ENCODE assay signal across 9 cellular contexts in genomic region chr6:158708239-158708638, GRCh38. TPM values are rescaled to one million over a fixed set of nuclear protein-coding genes. Genes with fewer than 3 reads are reported as not detected.
DNase-seq lines count a peak whose midpoint lies in the region; ATAC-seq and TF ChIP-seq lines count a peak whose summit lies in the region.
"Had no signal": no experiment of that assay in that cellular context is flagged by ENCODE, and none has a peak within 500 bp of the region (broad histone marks: within the 10 kb centered on the region; RNA-seq: fewer than 3 reads in every experiment).

No MANE protein-coding gene starts in this region.

- no peaks in the 10 kb centered on the region for H3K9me3 ChIP-seq in ascending aorta
- no peaks in the 10 kb centered on the region for H3K9me3 ChIP-seq in left ventricle myocardium inferior (replicated peaks)
- no peaks in the 10 kb centered on the region for H3K9me3 ChIP-seq in WERI-Rb-1 (ENCODE audit: severe bottlenecking)

- peaks cover 19% of the 10 kb centered on the region for H3K36me3 Mint-ChIP-seq in Calu3 (ENCODE audit: insufficient read depth, unreplicated experiment)
- H3K36me3 Mint-ChIP-seq in activated CD4-positive, alpha-beta memory T cell treated with anti-CD3 and anti-CD28 coated beads, Interleukin-2, amount 10 ng/mL, durations not matched to agents 7 days and 5 days (ENCODE audit: low read depth): peaks cover 49% of the 10 kb centered on the region

- H3K4me1 ChIP-seq in ascending aorta (peaks cover 9 to 28% of the 10 kb centered on the region in 2 donors), left ventricle myocardium inferior (peaks cover 49% of the 10 kb centered on the region)

- peak overlapping the region; percentile 75 for H3K4me3 Mint-ChIP-seq in Calu3 (ENCODE audit: low read depth, unreplicated experiment)
- H3K4me3 Mint-ChIP-seq in activated CD4-positive, alpha-beta memory T cell treated with anti-CD3 and anti-CD28 coated beads, Interleukin-2, amount 10 ng/mL, durations not matched to agents 7 days and 5 days: no peak overlapping the region
- H3K4me3 Mint-ChIP-seq: activated CD8-positive, alpha-beta T cell treated with anti-CD3 and anti-CD28 coated beads, Interleukin-2, amount 10 ng/mL, durations not matched to agents 7 days and 5 days had no signal

- ATAC-seq in HG02678 (IDR thresholded peaks at IDR 0.05; ENCODE audit: unreplicated experiment): no peak
- ATAC-seq: activated CD8-positive, alpha-beta T cell treated with anti-CD3 and anti-CD28 coated beads, Interleukin-2, amount 10 ng/mL, durations not matched to agents 7 days and 5 days had no signal

- H3K36me3 ChIP-seq in ascending aorta (no peaks in the 10 kb centered on the region), left ventricle myocardium inferior (no peaks in the 10 kb centered on the region), WERI-Rb-1 (no peaks in the 10 kb centered on the region)

- intact Hi-C loops in Calu3 (cut with micrococcal nuclease; ENCODE audit: unreplicated experiment): loop anchor here (5.0 to 10.0 kb wide), 4 partner anchors 44 to 424 kb away; no protein-coding TSS in a partner anchor
- intact Hi-C loops in ascending aorta (cut with DNase I): loop anchor here (5.0 kb wide), 3 partner anchors 54 to 289 kb away; no protein-coding TSS in a partner anchor
- intact Hi-C loops in left ventricle myocardium inferior (cut with micrococcal nuclease): loop anchor here (5.0 to 10.0 kb wide), 3 partner anchors 87 to 264 kb away; no protein-coding TSS in a partner anchor

- CTCF ChIA-PET in Calu3 (lab: Charles Lee): interaction anchor here (1.9 to 2.1 kb wide), 2 partner anchors 10 to 48 kb away, joined by 6 to 7 read pairs; no protein-coding TSS in a partner anchor
- CTCF ChIA-PET in activated CD4-positive, alpha-beta memory T cell treated with anti-CD3 and anti-CD28 coated beads, Interleukin-2, amount 10 ng/mL, durations not matched to agents 7 days and 5 days (lab: Charles Lee): interaction anchor here (1.0 to 1.6 kb wide), 3 partner anchors 9 to 262 kb away, joined by 3 to 6 read pairs (median 4); no protein-coding TSS in a partner anchor

- TSS peak; percentile 59 for BruUV-seq in Calu3 (replicated peaks; lab: Mats Ljungman, UMichigan)

- TF ChIP-seq CTCF in Calu3 (IDR thresholded peaks at IDR 0.05; ENCODE audit: unreplicated experiment) (no peak), ascending aorta (IDR thresholded peaks at IDR 0.05) (peak in 1 of 3 experiments; percentile 5), left ventricle myocardium inferior (IDR thresholded peaks at IDR 0.05; ENCODE audit: borderline replicate concordance) (no peak), retinal pigment epithelial cell (conservative IDR thresholded peaks at IDR 0.05; ENCODE audit: low read depth, low read length) (peak; percentile 24), WERI-Rb-1 (IDR thresholded peaks at IDR 0.05; ENCODE audit: low read depth, low read length) (no peak)

- no peaks in the 10 kb centered on the region for H3K27me3 Mint-ChIP-seq in Calu3 (ENCODE audit: unreplicated experiment)
- no peaks in the 10 kb centered on the region for H3K27me3 Mint-ChIP-seq in activated CD4-positive, alpha-beta memory T cell treated with anti-CD3 and anti-CD28 coated beads, Interleukin-2, amount 10 ng/mL, durations not matched to agents 7 days and 5 days

- H3K27ac ChIP-seq in ascending aorta: peak overlapping the region; percentile 68 to 69
- peak overlapping the region; percentile 87 for H3K27ac ChIP-seq in left ventricle myocardium inferior (replicated peaks)
- H3K27ac ChIP-seq in WERI-Rb-1: no peak overlapping the region

- POLR2A ChIA-PET in activated CD4-positive, alpha-beta memory T cell treated with anti-CD3 and anti-CD28 coated beads, Interleukin-2, amount 10 ng/mL, durations not matched to agents 7 days and 5 days (lab: Charles Lee): no interaction called here

- no peaks in the 10 kb centered on the region for H3K9me3 Mint-ChIP-seq in Calu3 (ENCODE audit: low read depth, unreplicated experiment)
- H3K9me3 Mint-ChIP-seq in activated CD4-positive, alpha-beta memory T cell treated with anti-CD3 and anti-CD28 coated beads, Interleukin-2, amount 10 ng/mL, durations not matched to agents 7 days and 5 days: no peaks in the 10 kb centered on the region

- DNase-seq in Calu3: peak; percentile 42
- no peak for DNase-seq in ascending aorta (ENCODE audit: low spot score in 2 of 2)
- peak; percentile 66 for DNase-seq in left ventricle myocardium inferior
- no peak for DNase-seq in retinal pigment epithelial cell (ENCODE audit: low read depth)
- DNase-seq in WERI-Rb-1: no peak
- DNase-seq in activated CD4-positive, alpha-beta memory T cell treated with anti-CD3 and anti-CD28 coated beads, Interleukin-2, amount 10 ng/mL, durations not matched to agents 7 days and 5 days: no peak
- DNase-seq in RKO (ENCODE audit: low spot score): no peak
- DNase-seq: activated CD8-positive, alpha-beta T cell treated with anti-CD3 and anti-CD28 coated beads, Interleukin-2, amount 10 ng/mL, durations not matched to agents 7 days and 5 days had no signal

- peaks cover 69% of the 10 kb centered on the region for H3K4me1 Mint-ChIP-seq in Calu3 (ENCODE audit: low read depth, unreplicated experiment)
- H3K4me1 Mint-ChIP-seq in activated CD4-positive, alpha-beta memory T cell treated with anti-CD3 and anti-CD28 coated beads, Interleukin-2, amount 10 ng/mL, durations not matched to agents 7 days and 5 days: peaks cover 26% of the 10 kb centered on the region

- H3K27ac Mint-ChIP-seq in Calu3 (ENCODE audit: unreplicated experiment): peak overlapping the region; percentile 85
- H3K27ac Mint-ChIP-seq in activated CD4-positive, alpha-beta memory T cell treated with anti-CD3 and anti-CD28 coated beads, Interleukin-2, amount 10 ng/mL, durations not matched to agents 7 days and 5 days: no peak overlapping the region
- H3K27ac Mint-ChIP-seq: activated CD8-positive, alpha-beta T cell treated with anti-CD3 and anti-CD28 coated beads, Interleukin-2, amount 10 ng/mL, durations not matched to agents 7 days and 5 days had no signal

- H3K4me3 ChIP-seq in ascending aorta: peak overlapping the region; percentile 24 to 56
- peak overlapping the region; percentile 56 for H3K4me3 ChIP-seq in left ventricle myocardium inferior
- H3K4me3 ChIP-seq in retinal pigment epithelial cell (ENCODE audit: low read length): no peak overlapping the region
- H3K4me3 ChIP-seq in WERI-Rb-1 (ENCODE audit: low read depth, low read length): no peak overlapping the region

- H3K27me3 ChIP-seq in ascending aorta (no peaks in the 10 kb centered on the region), left ventricle myocardium inferior (ENCODE audit: low read depth) (no peaks in the 10 kb centered on the region), WERI-Rb-1 (ENCODE audit: insufficient read depth, low read depth, severe bottlenecking) (no peaks in the 10 kb centered on the region)

RNA-seq across cellular contexts. Expression of gene SYTL3, which starts 58.4 kb away (rescaled TPM):
- 14.2 and 15.0 TPM in 2 replicates for total RNA-seq in Calu3 (2022)
- total RNA-seq in ascending aorta: 4.7 TPM
- 11.2 TPM for total RNA-seq in left ventricle myocardium inferior
- 100 to 1,000 TPM; 133 to 135 TPM for total RNA-seq in activated CD4-positive, alpha-beta memory T cell treated with anti-CD3 and anti-CD28 coated beads, Interleukin-2, amount 10 ng/mL, durations not matched to agents 7 days and 5 days

Comparison
In these comparisons a context has a peak if more than half of its experiments do, and no peak if none do; other contexts are left out.
1. DNase-seq: peak in Calu3 (single experiment) and left ventricle myocardium inferior (single experiment); none in ascending aorta (0 of 2), retinal pigment epithelial cell (single experiment), WERI-Rb-1 (single experiment), activated CD4-positive, alpha-beta memory T cell treated with anti-CD3 and anti-CD28 coated beads, Interleukin-2, amount 10 ng/mL, durations not matched to agents 7 days and 5 days (single experiment) and RKO (single experiment).
2. H3K4me3 ChIP-seq: peak in ascending aorta (2 of 2) and left ventricle myocardium inferior (single experiment); none in retinal pigment epithelial cell (single experiment) and WERI-Rb-1 (single experiment).